8 cellular contexts compared by ENCODE assay signal in the genomic region with DNA sequence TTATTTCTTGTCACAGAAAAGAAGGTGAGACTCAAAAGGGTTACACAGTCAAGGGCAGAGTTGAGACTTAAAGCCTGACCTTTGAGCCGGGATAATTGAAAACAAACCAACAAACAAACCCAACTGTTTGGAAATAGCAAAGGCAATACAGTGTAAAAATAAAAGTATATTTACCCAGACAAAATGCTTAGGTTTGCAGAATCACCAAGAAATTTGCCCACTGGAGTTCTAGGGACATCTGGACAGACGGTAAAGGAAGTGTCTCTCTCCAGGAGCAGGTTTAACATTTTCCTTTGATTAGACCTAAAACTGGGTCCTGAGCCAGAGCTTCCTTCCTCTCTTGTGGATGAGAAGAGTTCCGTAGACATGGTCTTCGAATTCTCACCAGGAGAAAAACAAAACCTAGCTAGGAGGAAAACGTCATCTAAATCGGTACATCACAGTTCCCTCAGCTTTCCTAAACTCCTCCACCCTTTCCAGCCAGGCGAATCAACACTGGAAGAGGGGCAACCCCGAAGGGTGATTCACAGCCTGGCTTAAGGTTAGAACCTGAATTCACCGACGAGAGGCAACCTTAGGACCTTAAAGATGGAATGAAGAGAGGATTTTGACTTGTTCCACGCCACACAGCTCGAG. TPM values are rescaled to one million over a fixed set of nuclear protein-coding genes. Genes with fewer than 3 reads are reported as not detected.
DNase-seq lines count a peak whose midpoint lies in the region; TF ChIP-seq lines count a peak whose summit lies in the region.

No MANE protein-coding gene starts in this region.

- peak overlapping the region; percentile 98 to 99 (median 99) for H3K27ac Mint-ChIP-seq in H9

- no peaks in the 10 kb centered on the region for H3K9me3 Mint-ChIP-seq in H9

- H2BK5ac ChIP-seq in H9 (ENCODE audit: insufficient read length, low read length): no peak overlapping the region

- peak overlapping the region; percentile 77; the same call in 1 of the 2 replicates for H3K14ac ChIP-seq in H9 (ENCODE audit: insufficient read depth, low read length)

- H3K9me2 ChIP-seq in SK-N-SH: no peaks in the 10 kb centered on the region

- H2AFZ ChIP-seq in H9 (ENCODE audit: low read length) (peak overlapping the region; percentile 18), SK-N-SH (ENCODE audit: low read depth) (peak overlapping the region; percentile 100)

- H3K4me1 ChIP-seq in H9 (ENCODE audit: insufficient read depth, low read length): no peaks in the 10 kb centered on the region; the same call in 1 of the 2 replicates
- H3K4me1 ChIP-seq in SK-N-SH (ENCODE audit: control insufficient read depth in 1 of 2, insufficient read depth in 2 of 2, low read depth in 1 of 2, low read length in 1 of 2): peaks cover 0 to 9% of the 10 kb centered on the region in 2 experiments; a peak in 1 of 4 replicates
- H3K4me1 ChIP-seq in skeletal muscle tissue (ENCODE audit: control insufficient read depth in 3 of 3, insufficient read depth in 3 of 3, low read length in 3 of 3): peaks cover 12 to 15% (median 13%) of the 10 kb centered on the region in 3 donors

- H3K36me3 ChIP-seq in SK-N-SH (replicated peaks in 1 of 2; ENCODE audit: control insufficient read depth in 1 of 2, insufficient read depth in 2 of 2, low read length in 1 of 2) (peaks cover 0 to 6% of the 10 kb centered on the region in 2 experiments), skeletal muscle tissue (ENCODE audit: control insufficient read depth in 3 of 3, insufficient read depth in 3 of 3, low read length in 3 of 3) (no peaks in the 10 kb centered on the region)

- no peak overlapping the region for H2BK12ac ChIP-seq in H9 (ENCODE audit: insufficient read length, low read depth, low read length)

- H3F3A ChIP-seq in SK-N-SH (replicated peaks; ENCODE audit: insufficient read depth): peaks cover 4% of the 10 kb centered on the region

- H4K20me1 ChIP-seq in H9 (ENCODE audit: control insufficient read depth, insufficient read depth, insufficient read length): no peaks in the 10 kb centered on the region
- no peaks in the 10 kb centered on the region for H4K20me1 ChIP-seq in SK-N-SH (ENCODE audit: insufficient read depth)

- H3K27me3 ChIP-seq in H9 (ENCODE audit: insufficient read depth, low read length) (no peaks in the 10 kb centered on the region), SK-N-SH (ENCODE audit: insufficient read depth) (no peaks in the 10 kb centered on the region), skeletal muscle tissue (ENCODE audit: control insufficient read depth in 3 of 3, insufficient read depth in 3 of 3, low read length in 3 of 3) (no peaks in the 10 kb centered on the region)

- H3K23ac ChIP-seq in H9 (ENCODE audit: insufficient read length, low read depth, low read length): no peak overlapping the region

- peaks cover 0 to 21% (median 14%) of the 10 kb centered on the region in 3 experiments; a peak in 6 of 7 replicates for H3K36me3 Mint-ChIP-seq in H9 (ENCODE audit: insufficient read depth in 1 of 3, low read depth in 3 of 3)

- H3K27ac ChIP-seq in H9 (ENCODE audit: insufficient read length, low read depth, low read length): peak overlapping the region; percentile 49
- peak overlapping the region in 1 of 2 experiments; percentile 56; a peak in 3 of 4 replicates for H3K27ac ChIP-seq in SK-N-SH (ENCODE audit: low read depth in 2 of 2, low read length in 1 of 2)
- H3K27ac ChIP-seq in skeletal muscle tissue (ENCODE audit: low read depth, low read length): no peak overlapping the region

- no peak overlapping the region for H2BK15ac ChIP-seq in H9 (ENCODE audit: low read depth, low read length)

- peak overlapping the region; percentile 78 for H3K4me2 ChIP-seq in H9 (ENCODE audit: insufficient read depth, insufficient read length, low read length)
- H3K4me2 ChIP-seq in SK-N-SH: peak overlapping the region; percentile 98

- H4K5ac ChIP-seq in H9 (ENCODE audit: insufficient read length, low read depth, low read length): no peak overlapping the region

- H3K56ac ChIP-seq in H9 (ENCODE audit: insufficient read length, low read depth, low read length): no peak overlapping the region

- peaks cover 13 to 16% of the 10 kb centered on the region in 2 experiments for H3K4me1 Mint-ChIP-seq in H9

- H3K23me2 ChIP-seq in H9 (ENCODE audit: insufficient read length, low read depth, low read length, poor library complexity, severe bottlenecking): peaks cover 11% of the 10 kb centered on the region

- H3K27me3 Mint-ChIP-seq in H9 (ENCODE audit: low read depth): no peaks in the 10 kb centered on the region

- H2BK120ac ChIP-seq in H9 (ENCODE audit: low read depth, low read length, poor library complexity, severe bottlenecking): no peak overlapping the region

- no peaks in the 10 kb centered on the region for H3K9me3 ChIP-seq in H9 (ENCODE audit: control insufficient read depth, low read depth, low read length)
- H3K9me3 ChIP-seq in SK-N-SH: no peaks in the 10 kb centered on the region
- no peaks in the 10 kb centered on the region for H3K9me3 ChIP-seq in skeletal muscle tissue (ENCODE audit: control insufficient read depth in 3 of 3, low read length in 3 of 3)

- no peak for TF ChIP-seq EP300 in SK-N-SH (IDR thresholded peaks at IDR 0.05; ENCODE audit: borderline replicate concordance in 1 of 2, low read depth in 1 of 2, low read length in 1 of 2)

- H3K4me3 ChIP-seq in SK-N-SH (ENCODE audit: low read depth in 2 of 2, low read length in 1 of 2) (peak overlapping the region; percentile 69 to 95), fibroblast of villous mesenchyme (ENCODE audit: low read depth, low read length) (peak overlapping the region; percentile 84), skeletal muscle tissue (ENCODE audit: low read length in 3 of 3) (peak overlapping the region; percentile 80 to 92 (median 80))

- H3K79me2 ChIP-seq in H9 (ENCODE audit: insufficient read depth, low read length) (peaks cover 2% of the 10 kb centered on the region; the same call in 1 of the 2 replicates), SK-N-SH (ENCODE audit: insufficient read depth) (peaks cover 20% of the 10 kb centered on the region; the same call in 1 of the 2 replicates)

- no peak overlapping the region for H3T11ph ChIP-seq in H9 (ENCODE audit: low read length)

- no peak overlapping the region for H4K8ac ChIP-seq in H9 (replicated peaks; ENCODE audit: insufficient read length, low read depth, low read length)

- H3K4ac ChIP-seq in H9 (ENCODE audit: low read depth, low read length): no peak overlapping the region

- no peak overlapping the region for H2AK5ac ChIP-seq in H9 (ENCODE audit: insufficient read length, low read length)

- no CpG with 5 or more reads among the region's 12 CpGs for WGBS in H9 (ENCODE audit: extremely low coverage, insufficient read length, low lambda C conversion rate)
- 5% methylated on average over 12 of the region's 12 CpGs for WGBS in SK-N-SH (ENCODE audit: low lambda C conversion rate)

- peaks cover 3% of the 10 kb centered on the region for H3K79me1 ChIP-seq in H9 (ENCODE audit: insufficient read depth, low read depth, low read length, poor library complexity, severe bottlenecking)

- peak overlapping the region; percentile 62 for H3K18ac ChIP-seq in H9 (ENCODE audit: insufficient read length, low read depth, low read length)

- no peak for TF ChIP-seq RAD21 in SK-N-SH (IDR thresholded peaks at IDR 0.05; ENCODE audit: low read length)

- no peak overlapping the region for H2BK20ac ChIP-seq in H9 (ENCODE audit: low read depth, low read length, poor library complexity, severe bottlenecking)

- POLR2A ChIA-PET in SK-N-SH (lab: Yijun Ruan, JAX): interaction anchor here (0.6 to 1.2 kb wide), 3 partner anchors 22 to 134 kb away, joined by 3 to 4 read pairs (median 4); partner anchors contain the start of genes EGR1 and KDM3B

- DNase-seq in H9: no peak
- no peak for DNase-seq in SK-N-SH
- no peak for DNase-seq in fibroblast of villous mesenchyme (ENCODE audit: low read depth)
- no peak for DNase-seq in NCI-H2196 (lab: John Stamatoyannopoulos, UW; ENCODE audit: unreplicated experiment)
- no peak for DNase-seq in HuH-7 (ENCODE audit: low spot score)
- no peak for DNase-seq in stimulated activated naive CD4-positive, alpha-beta T cell treated with Interleukin-2 at 50 U/mL for 16 hours (lab: John Stamatoyannopoulos, UW)
- no peak for DNase-seq in midbrain (lab: John Stamatoyannopoulos, UW)

- H3K4me3 Mint-ChIP-seq in H9: peak overlapping the region; percentile 82 to 89

- CTCF ChIA-PET in SK-N-SH (lab: Yijun Ruan, JAX): interaction anchor here (13.2 kb wide), 1 partner anchor 20 kb away, joined by 239 read pairs; the partner anchor contains the start of gene KDM3B

- H3K9ac ChIP-seq in H9 (ENCODE audit: extremely low read depth, insufficient read length, low read length) (peak overlapping the region; percentile 93), SK-N-SH (peak overlapping the region; percentile 84), skeletal muscle tissue (ENCODE audit: low read depth in 1 of 3, low read length in 3 of 3) (peak overlapping the region in 2 of 3 donors; percentile 41 to 69)

- H4K91ac ChIP-seq in H9 (ENCODE audit: insufficient read length, low read depth, low read length): no peak overlapping the region

- TF ChIP-seq CTCF in H9 (conservative IDR thresholded peaks at IDR 0.05) (no peak), SK-N-SH (IDR thresholded peaks at IDR 0.05) (no peak), fibroblast of villous mesenchyme (IDR thresholded peaks at IDR 0.05; ENCODE audit: insufficient read depth, low read depth, low read length) (no peak)

TF ChIP-seq in SK-N-SH, 30 proteins besides CTCF, POLR2A, EP300 and RAD21 (continues in another document):
- no peak for TF ChIP-seq EZH2phosphoT487 (IDR thresholded peaks at IDR 0.05; ENCODE audit: borderline replicate concordance, low read depth)

RNA-seq across cellular contexts. Expression of gene CDC25C, which starts 0.7 kb away (rescaled TPM):
- total RNA-seq in H9 (2021): 19.9 and 22.8 TPM in 2 replicates
- 4.9 and 5.2 TPM in 2 replicates for polyA plus RNA-seq in SK-N-SH (2012; rRNA removed)
- 4.8 and 5.8 TPM in 2 replicates for polyA plus RNA-seq in SK-N-SH (2012; cell fraction: cytosol; rRNA removed)
- 3.9 and 5.3 TPM in 2 replicates for polyA plus RNA-seq in SK-N-SH (2012; cell fraction: nucleus; rRNA removed)
- 4.8 and 6.9 TPM in 2 replicates for total RNA-seq in fibroblast of villous mesenchyme
- total RNA-seq in skeletal muscle tissue: 3.7 TPM

RNA-seq across cellular contexts. Expression of gene FAM53C, which starts 7.1 kb away (rescaled TPM):
- total RNA-seq in H9 (2021) (59.6 and 61.9 TPM in 2 replicates), fibroblast of villous mesenchyme (34.1 and 46.6 TPM in 2 replicates), skeletal muscle tissue (17.2 TPM)
- polyA plus RNA-seq in SK-N-SH (2012; rRNA removed): 14.5 and 18.7 TPM in 2 replicates
- 9.8 and 13.4 TPM in 2 replicates for polyA plus RNA-seq in SK-N-SH (2012; cell fraction: cytosol; rRNA removed)
- 16.3 and 25.6 TPM in 2 replicates for polyA plus RNA-seq in SK-N-SH (2012; cell fraction: nucleus; rRNA removed)

RNA-seq across cellular contexts. Expression of gene KDM3B, which starts 21.6 kb away (rescaled TPM):
- total RNA-seq in H9 (2021) (77.8 and 89.2 TPM in 2 replicates), fibroblast of villous mesenchyme (45.1 and 51.4 TPM in 2 replicates), skeletal muscle tissue (75.2 TPM)
- polyA plus RNA-seq in SK-N-SH (2012; rRNA removed): 22.4 and 24.5 TPM in 2 replicates
- 18.7 and 20.8 TPM in 2 replicates for polyA plus RNA-seq in SK-N-SH (2012; cell fraction: cytosol; rRNA removed)
- polyA plus RNA-seq in SK-N-SH (2012; cell fraction: nucleus; rRNA removed): 20.3 and 43.7 TPM in 2 replicates

RNA-seq across cellular contexts. Expression of gene GFRA3, which starts 56.5 kb away (rescaled TPM):
- total RNA-seq in H9 (2021) (1.6 and 1.8 TPM in 2 replicates), fibroblast of villous mesenchyme (not detected in 2 replicates), skeletal muscle tissue (1.0 TPM)
- 0.11 and 0.15 TPM in 2 replicates for polyA plus RNA-seq in SK-N-SH (2012; rRNA removed)
- 0.04 and 0.17 TPM in 2 replicates for polyA plus RNA-seq in SK-N-SH (2012; cell fraction: cytosol; rRNA removed)
- polyA plus RNA-seq in SK-N-SH (2012; cell fraction: nucleus; rRNA removed): 0.06 TPM in 1 of 2 replicates, not detected in the other
